Comparison of ENCODE assay signal across 8 cellular contexts in genomic region chr5:6634327-6634713, GRCh38. TPM values are rescaled to one million over a fixed set of nuclear protein-coding genes. Genes with fewer than 3 reads are reported as not detected.
DNase-seq lines count a peak whose midpoint lies in the region; ATAC-seq and TF ChIP-seq lines count a peak whose summit lies in the region.

No MANE protein-coding gene starts in this region.

- H3K27ac Mint-ChIP-seq in IgD-negative memory B cell, result peak overlapping the region in 1 of 3 donors; percentile 81
- H3K27ac Mint-ChIP-seq in activated CD8-positive, alpha-beta T cell treated with anti-CD3 and anti-CD28 coated beads for 36 hours, result no peak overlapping the region

- TF ChIP-seq POLR2A in tibial nerve (IDR thresholded peaks at IDR 0.05), result no peak

- H3K27me3 ChIP-seq in iPS-18a (ENCODE audit: control insufficient read depth, insufficient read depth, low read length) (no peaks in the 10 kb centered on the region), tibial nerve (no peaks in the 10 kb centered on the region)

- intact Hi-C loops in activated CD8-positive, alpha-beta T cell treated with anti-CD3 and anti-CD28 coated beads for 36 hours (cut with micrococcal nuclease), result loop anchor here (5.0 kb wide), 1 partner anchor 78 kb away; the partner anchor contains the start of gene TENT4A

- CTCF ChIA-PET in activated CD8-positive, alpha-beta T cell treated with anti-CD3 and anti-CD28 coated beads for 36 hours (lab: Charles Lee), result interaction anchor here (1.1 to 4.0 kb wide), 2 partner anchors 101 to 110 kb away, joined by 3 to 26 read pairs; no protein-coding TSS in a partner anchor

- no peak for TF ChIP-seq EP300 in tibial nerve (IDR thresholded peaks at IDR 0.05)

- TF ChIP-seq CTCF in activated CD8-positive, alpha-beta T cell treated with anti-CD3 and anti-CD28 coated beads for 36 hours (IDR thresholded peaks at IDR 0.05), result no peak
- TF ChIP-seq CTCF in tibial nerve (IDR thresholded peaks at IDR 0.05), result no peak

- no peaks in the 10 kb centered on the region for H3K9me3 Mint-ChIP-seq in IgD-negative memory B cell
- no peaks in the 10 kb centered on the region for H3K9me3 Mint-ChIP-seq in activated CD8-positive, alpha-beta T cell treated with anti-CD3 and anti-CD28 coated beads for 36 hours

- POLR2A ChIA-PET in activated CD8-positive, alpha-beta T cell treated with anti-CD3 and anti-CD28 coated beads for 36 hours (lab: Charles Lee), result interaction anchor here (2.3 kb wide), 1 partner anchor 83 kb away, joined by 10 read pairs; no protein-coding TSS in a partner anchor

- H3K4me3 ChIP-seq in iPS-18a (ENCODE audit: low read length) (peak overlapping the region; percentile 87), tibial nerve (peak overlapping the region; percentile 70 to 99 (median 72))

- DNase-seq in EL (peak; percentile 16), tibial nerve (ENCODE audit: low spot score in 2 of 2) (no peak), foreskin melanocyte (no peak), NCI-H526 treated with DMSO at 0.1 percent for 48 hours (lab: John Stamatoyannopoulos, UW) (no peak)
- DNase-seq in activated CD8-positive, alpha-beta T cell treated with anti-CD3 and anti-CD28 coated beads for 36 hours, result no peak
- DNase-seq in stimulated activated CD4-positive, alpha-beta T cell treated with anti-CD3 and anti-CD28 coated beads, Interleukin-2, amount 100 ng/mL, for 24 hours, result no peak

- H3K27me3 Mint-ChIP-seq in IgD-negative memory B cell, result no peaks in the 10 kb centered on the region
- no peaks in the 10 kb centered on the region for H3K27me3 Mint-ChIP-seq in activated CD8-positive, alpha-beta T cell treated with anti-CD3 and anti-CD28 coated beads for 36 hours

- peaks cover 22 to 28% (median 27%) of the 10 kb centered on the region in 3 donors for H3K4me1 Mint-ChIP-seq in IgD-negative memory B cell
- peaks cover 33% of the 10 kb centered on the region for H3K4me1 Mint-ChIP-seq in activated CD8-positive, alpha-beta T cell treated with anti-CD3 and anti-CD28 coated beads for 36 hours (ENCODE audit: low read depth)

- H3K9me3 ChIP-seq in iPS-18a (ENCODE audit: control insufficient read depth, low read depth, low read length) (no peaks in the 10 kb centered on the region), tibial nerve (no peaks in the 10 kb centered on the region)

- WGBS in tibial nerve, 2 donors, result 12 to 17% methylated on average over 5 of the region's 5 CpGs

- H3K36me3 Mint-ChIP-seq in IgD-negative memory B cell, result no peaks in the 10 kb centered on the region
- peaks cover 32% of the 10 kb centered on the region for H3K36me3 Mint-ChIP-seq in activated CD8-positive, alpha-beta T cell treated with anti-CD3 and anti-CD28 coated beads for 36 hours (ENCODE audit: low read depth)

- H3K4me1 ChIP-seq in iPS-18a (ENCODE audit: control insufficient read depth, low read depth, low read length) (no peaks in the 10 kb centered on the region), tibial nerve (peaks cover 0 to 35% (median 16%) of the 10 kb centered on the region in 4 donors)

- H3K36me3 ChIP-seq in iPS-18a (ENCODE audit: control insufficient read depth, low read depth, low read length) (peaks cover 20% of the 10 kb centered on the region), tibial nerve (peaks cover 0 to 22% (median 0%) of the 10 kb centered on the region in 3 donors)

- no peak overlapping the region for H3K9ac ChIP-seq in iPS-18a (ENCODE audit: low read length)

- ATAC-seq in activated CD8-positive, alpha-beta T cell treated with anti-CD3 and anti-CD28 coated beads for 36 hours, result no peak

- H3K27ac ChIP-seq in iPS-18a (ENCODE audit: low read length) (no peak overlapping the region), tibial nerve (no peak overlapping the region)

- H3K4me3 Mint-ChIP-seq in IgD-negative memory B cell, result peak overlapping the region; percentile 88 to 100 (median 98)
- H3K4me3 Mint-ChIP-seq in activated CD8-positive, alpha-beta T cell treated with anti-CD3 and anti-CD28 coated beads for 36 hours, result peak overlapping the region; percentile 99

RNA-seq across cellular contexts. Expression of gene SRD5A1, which starts 1.1 kb away (rescaled TPM):
- polyA plus RNA-seq in IgD-negative memory B cell, result 14.9 TPM
- 10 to 100 TPM; 10.6 to 12.4 TPM for total RNA-seq in activated CD8-positive, alpha-beta T cell treated with anti-CD3 and anti-CD28 coated beads for 36 hours
- 10 to 100 TPM in 1 of 4 donors, 1 to 10 TPM in 3; 3.5 to 11.5 (median 6.9) TPM for total RNA-seq in tibial nerve

RNA-seq across cellular contexts. Expression of gene NSUN2, which starts 1.5 kb away (rescaled TPM):
- 33.1 TPM for polyA plus RNA-seq in IgD-negative memory B cell
- 100 to 1,000 TPM; 110 to 111 TPM for total RNA-seq in activated CD8-positive, alpha-beta T cell treated with anti-CD3 and anti-CD28 coated beads for 36 hours
- 10 to 100 TPM; 43.5 to 73.5 (median 58.5) TPM for total RNA-seq in tibial nerve
